13 cellular contexts compared by ENCODE assay signal in genomic region chr15:63856711-63857458, GRCh38. TPM values are rescaled to one million over a fixed set of nuclear protein-coding genes. Genes with fewer than 3 reads are reported as not detected.
DNase-seq lines count a peak whose midpoint lies in the region; ATAC-seq lines count a peak whose summit lies in the region.
"Had no signal": no experiment of that assay in that cellular context is flagged by ENCODE, and none has a peak within 500 bp of the region (broad histone marks: within the 10 kb centered on the region; RNA-seq: fewer than 3 reads in every experiment).

No MANE protein-coding gene starts in this region.

- H3K27me3 ChIP-seq in CD8-positive, alpha-beta memory T cell (ENCODE audit: insufficient read depth, low read length, poor library complexity, severe bottlenecking) = no peaks in the 10 kb centered on the region

- no peaks in the 10 kb centered on the region for H3K36me3 Mint-ChIP-seq in CD8-positive, alpha-beta memory T cell
- no peaks in the 10 kb centered on the region for H3K36me3 Mint-ChIP-seq in naive thymus-derived CD8-positive, alpha-beta T cell

- H3K4me3 Mint-ChIP-seq in CD8-positive, alpha-beta memory T cell = no peak overlapping the region
- no peak overlapping the region for H3K4me3 Mint-ChIP-seq in naive thymus-derived CD8-positive, alpha-beta T cell

- H3K27ac ChIP-seq in CD8-positive, alpha-beta memory T cell (ENCODE audit: low read depth, low read length) = no peak overlapping the region

- no peaks in the 10 kb centered on the region for H3K36me3 ChIP-seq in CD8-positive, alpha-beta memory T cell (ENCODE audit: insufficient read depth, low read length)

- H3K9me3 Mint-ChIP-seq in CD8-positive, alpha-beta memory T cell = no peaks in the 10 kb centered on the region
- H3K9me3 Mint-ChIP-seq in naive thymus-derived CD8-positive, alpha-beta T cell = no peaks in the 10 kb centered on the region

- H3K27me3 Mint-ChIP-seq in CD8-positive, alpha-beta memory T cell = no peaks in the 10 kb centered on the region
- H3K27me3 Mint-ChIP-seq in naive thymus-derived CD8-positive, alpha-beta T cell = no peaks in the 10 kb centered on the region
- H3K27me3 Mint-ChIP-seq: progenitor cell of endocrine pancreas had no signal

- CTCF ChIA-PET in CD8-positive, alpha-beta memory T cell (lab: Charles Lee) = no interaction called here

- ATAC-seq in naive thymus-derived CD8-positive, alpha-beta T cell = no peak
- ATAC-seq in HG02588 (IDR thresholded peaks at IDR 0.05; ENCODE audit: unreplicated experiment) = no peak

- no peak for DNase-seq in CD8-positive, alpha-beta memory T cell
- DNase-seq in M059J (ENCODE audit: low read depth) (peak; percentile 75), dedifferentiated amniotic fluid mesenchymal stem cell (ENCODE audit: extremely low spot score) (peak; percentile 31), COLO829 (ENCODE audit: low spot score) (no peak), superior temporal gyrus (ENCODE audit: extremely low spot score) (no peak)
- no peak for DNase-seq in naive thymus-derived CD8-positive, alpha-beta T cell
- DNase-seq: activated naive CD4-positive, alpha-beta T cell; DMS53; hippocampal formation; NCI-H146; T-helper 1 cell had no signal

- H3K4me1 ChIP-seq in CD8-positive, alpha-beta memory T cell (ENCODE audit: insufficient read depth, low read length) = peaks cover 33% of the 10 kb centered on the region

- H3K4me3 ChIP-seq in CD8-positive, alpha-beta memory T cell (ENCODE audit: low read length) = no peak overlapping the region

- POLR2A ChIA-PET in CD8-positive, alpha-beta memory T cell (lab: Charles Lee) = no interaction called here
- POLR2A ChIA-PET in naive thymus-derived CD8-positive, alpha-beta T cell (lab: Charles Lee) = interaction anchor here (0.8 kb wide), 1 partner anchor 9 kb away, joined by 6 read pairs; no protein-coding TSS in a partner anchor

- H3K9me3 ChIP-seq in CD8-positive, alpha-beta memory T cell (ENCODE audit: low read length) = no peaks in the 10 kb centered on the region

- peak overlapping the region in 5 of 8 donors; percentile 11 to 80 (median 32) for H3K27ac Mint-ChIP-seq in CD8-positive, alpha-beta memory T cell
- peak overlapping the region in 9 of 10 donors; percentile 19 to 98 (median 67) for H3K27ac Mint-ChIP-seq in naive thymus-derived CD8-positive, alpha-beta T cell
- H3K27ac Mint-ChIP-seq: progenitor cell of endocrine pancreas had no signal

- H3K4me1 Mint-ChIP-seq in CD8-positive, alpha-beta memory T cell = peaks cover 16 to 34% (median 28%) of the 10 kb centered on the region in 3 donors
- peaks cover 30 to 60% (median 50%) of the 10 kb centered on the region in 4 donors for H3K4me1 Mint-ChIP-seq in naive thymus-derived CD8-positive, alpha-beta T cell

RNA-seq across cellular contexts. Expression of gene HERC1, which starts 23.1 kb away (rescaled TPM):
- total RNA-seq in CD8-positive, alpha-beta memory T cell = 10 to 100 TPM; 47.7 to 60.8 TPM
- polyA plus RNA-seq in CD8-positive, alpha-beta memory T cell = 32.8 TPM
- 58.1 and 65.2 TPM in 2 replicates for total RNA-seq in M059J (2014; rRNA removed; shearing (Covaris generic))
- total RNA-seq in naive thymus-derived CD8-positive, alpha-beta T cell = 100 to 1,000 TPM; 147 to 162 TPM
- polyA plus RNA-seq in naive thymus-derived CD8-positive, alpha-beta T cell = 10 to 100 TPM; 23.1 to 41.0 (median 38.9) TPM

Comparison
In these comparisons a context has a peak if more than half of its experiments do, and no peak if none do; other contexts are left out.
1. DNase-seq: peak in M059J (single experiment) and dedifferentiated amniotic fluid mesenchymal stem cell (single experiment); none in CD8-positive, alpha-beta memory T cell (0 of 5), naive thymus-derived CD8-positive, alpha-beta T cell (0 of 10), COLO829 (single experiment) and superior temporal gyrus (single experiment).